18 cellular contexts compared by ENCODE assay signal in the genomic region with DNA sequence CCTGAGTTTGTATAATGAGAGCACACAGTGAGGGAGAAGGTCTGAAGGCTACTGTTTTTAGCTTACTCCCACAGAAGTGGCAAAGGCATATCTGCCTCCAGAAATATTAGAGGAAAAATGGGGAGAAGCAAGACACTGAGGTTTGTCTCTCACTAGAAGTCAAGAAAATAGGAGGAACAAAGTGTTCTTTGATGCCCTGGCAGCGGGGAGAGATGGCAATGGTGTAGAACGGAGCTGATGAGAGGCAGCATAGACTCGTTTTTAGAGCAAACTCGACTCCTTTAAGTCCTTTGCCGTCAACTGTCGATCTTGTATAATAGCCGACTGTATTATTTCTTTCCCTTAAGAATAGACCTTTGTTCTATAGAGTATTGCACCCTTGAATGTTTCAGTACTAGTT.
DNase-seq lines count a peak whose midpoint lies in the region; ATAC-seq and TF ChIP-seq lines count a peak whose summit lies in the region.
"Had no signal": no experiment of that assay in that cellular context is flagged by ENCODE, and none has a peak within 500 bp of the region (broad histone marks: within the 10 kb centered on the region; RNA-seq: fewer than 3 reads in every experiment).

No MANE protein-coding gene starts in this region.

- H3K27me3 ChIP-seq in adrenal gland (no peaks in the 10 kb centered on the region), tibial artery (no peaks in the 10 kb centered on the region)

- H3K36me3 Mint-ChIP-seq in activated CD4-positive, alpha-beta T cell treated with anti-CD3 and anti-CD28 coated beads, Interleukin-2, amount 10 ng/mL, durations not matched to agents 7 days and 5 days (ENCODE audit: low read depth), result peaks cover 50% of the 10 kb centered on the region
- peaks cover 2% of the 10 kb centered on the region for H3K36me3 Mint-ChIP-seq in activated CD4-positive, alpha-beta memory T cell treated with anti-CD3 and anti-CD28 coated beads for 36 hours
- H3K36me3 Mint-ChIP-seq in stimulated activated memory B cell treated with anti-CD40 and anti-IgM and Interleukin-4, amounts not matched to agents 10 μg/mL and 1 μg/mL and 100 μg/mL, for 72 hours, result peaks cover 14% of the 10 kb centered on the region
- H3K36me3 Mint-ChIP-seq: type B pancreatic cell had no signal

- H3K27ac ChIP-seq in adrenal gland, result no peak overlapping the region
- H3K27ac ChIP-seq in tibial artery, result no peak overlapping the region
- H3K27ac ChIP-seq: A549 had no signal

- no peaks in the 10 kb centered on the region for H3K27me3 Mint-ChIP-seq in activated CD4-positive, alpha-beta T cell treated with anti-CD3 and anti-CD28 coated beads, Interleukin-2, amount 10 ng/mL, durations not matched to agents 7 days and 5 days
- no peaks in the 10 kb centered on the region for H3K27me3 Mint-ChIP-seq in activated CD4-positive, alpha-beta memory T cell treated with anti-CD3 and anti-CD28 coated beads for 36 hours
- no peaks in the 10 kb centered on the region for H3K27me3 Mint-ChIP-seq in stimulated activated memory B cell treated with anti-CD40 and anti-IgM and Interleukin-4, amounts not matched to agents 10 μg/mL and 1 μg/mL and 100 μg/mL, for 72 hours
- H3K27me3 Mint-ChIP-seq: type B pancreatic cell had no signal

- 70 to 84% (median 78%) methylated on average over 7 of the region's 7 CpGs for WGBS in adrenal gland, 4 donors

- intact Hi-C loops in activated CD4-positive, alpha-beta memory T cell treated with anti-CD3 and anti-CD28 coated beads for 36 hours (cut with micrococcal nuclease), result no loop called here
- intact Hi-C loops in adrenal gland (cut with DNase I) (no loop called here), tibial artery (cut with DNase I; ENCODE audit: low total_unique reads) (loop anchor here (10.0 kb wide), 1 partner anchor 792 kb away; no protein-coding TSS in a partner anchor)

- no peak for TF ChIP-seq POLR2A in adrenal gland (IDR thresholded peaks at IDR 0.05)

- ATAC-seq in stimulated activated memory B cell treated with anti-CD40 and anti-IgM and Interleukin-4, amounts not matched to agents 10 μg/mL and 1 μg/mL and 100 μg/mL, for 72 hours, result no peak
- ATAC-seq: A549, GM23338, sciatic nerve had no signal

- peak overlapping the region; percentile 56 for H3K4me3 Mint-ChIP-seq in activated CD4-positive, alpha-beta T cell treated with anti-CD3 and anti-CD28 coated beads, Interleukin-2, amount 10 ng/mL, durations not matched to agents 7 days and 5 days
- H3K4me3 Mint-ChIP-seq in activated CD4-positive, alpha-beta memory T cell treated with anti-CD3 and anti-CD28 coated beads for 36 hours, result peak overlapping the region; percentile 62
- no peak overlapping the region for H3K4me3 Mint-ChIP-seq in stimulated activated memory B cell treated with anti-CD40 and anti-IgM and Interleukin-4, amounts not matched to agents 10 μg/mL and 1 μg/mL and 100 μg/mL, for 72 hours
- H3K4me3 Mint-ChIP-seq: GM23338, type B pancreatic cell had no signal

- H3K27ac Mint-ChIP-seq in activated CD4-positive, alpha-beta T cell treated with anti-CD3 and anti-CD28 coated beads, Interleukin-2, amount 10 ng/mL, durations not matched to agents 7 days and 5 days, result peak overlapping the region; percentile 81
- peak overlapping the region; percentile 92 for H3K27ac Mint-ChIP-seq in activated CD4-positive, alpha-beta memory T cell treated with anti-CD3 and anti-CD28 coated beads for 36 hours
- H3K27ac Mint-ChIP-seq in stimulated activated memory B cell treated with anti-CD40 and anti-IgM and Interleukin-4, amounts not matched to agents 10 μg/mL and 1 μg/mL and 100 μg/mL, for 72 hours, result peak overlapping the region; percentile 87
- H3K27ac Mint-ChIP-seq: GM23338, type B pancreatic cell had no signal

- POLR2A ChIA-PET in activated CD4-positive, alpha-beta T cell treated with anti-CD3 and anti-CD28 coated beads, Interleukin-2, amount 10 ng/mL, durations not matched to agents 7 days and 5 days (lab: Charles Lee), result interaction anchor here (0.6 to 0.8 kb wide), 4 partner anchors 45 to 90 kb away, joined by 3 to 7 read pairs (median 4); no protein-coding TSS in a partner anchor
- POLR2A ChIA-PET in activated CD4-positive, alpha-beta memory T cell treated with anti-CD3 and anti-CD28 coated beads for 36 hours (lab: Charles Lee), result interaction anchor here (0.6 to 2.9 kb wide), 9 partner anchors 8 to 72 kb away, joined by 3 to 16 read pairs (median 5); a partner anchor contains a TSS

- DNase-seq in activated CD4-positive, alpha-beta T cell treated with anti-CD3 and anti-CD28 coated beads, Interleukin-2, amount 10 ng/mL, durations not matched to agents 7 days and 5 days, result peak; percentile 37
- no peak for DNase-seq in activated CD4-positive, alpha-beta T cell treated with anti-CD3 and anti-CD28 coated beads, Interleukin-2, amount 50 U/mL, for 1 hour
- no peak for DNase-seq in activated CD4-positive, alpha-beta memory T cell treated with anti-CD3 and anti-CD28 coated beads for 36 hours
- DNase-seq in epidermal melanocyte (ENCODE audit: insufficient read length, low spot score), result peak; percentile 36
- no peak for DNase-seq in adrenal gland
- DNase-seq in foreskin fibroblast, result no peak
- no peak for DNase-seq in tibial artery
- DNase-seq: EL; Karpas-422; NCI-H1694; NCI-H446 treated with DMSO at 0.1 percent for 48 hours; SHP77; stimulated activated CD4-positive, alpha-beta T cell treated with anti-CD3 and anti-CD28 coated beads, Interleukin-2, amount 100 ng/mL, for 24 hours had no signal

- CTCF ChIA-PET in activated CD4-positive, alpha-beta T cell treated with anti-CD3 and anti-CD28 coated beads, Interleukin-2, amount 10 ng/mL, durations not matched to agents 7 days and 5 days (lab: Charles Lee), result interaction anchor here (0.6 to 4.3 kb wide), 6 partner anchors 9 to 87 kb away, joined by 3 to 13 read pairs (median 4); no protein-coding TSS in a partner anchor
- CTCF ChIA-PET in activated CD4-positive, alpha-beta memory T cell treated with anti-CD3 and anti-CD28 coated beads for 36 hours (lab: Charles Lee), result interaction anchor here (0.6 to 1.6 kb wide), 9 partner anchors 8 to 126 kb away, joined by 3 to 11 read pairs (median 3); no protein-coding TSS in a partner anchor

- H3K4me3 ChIP-seq in adrenal gland (no peak overlapping the region), foreskin fibroblast (ENCODE audit: low read depth in 1 of 2, low read length in 2 of 2) (no peak overlapping the region), tibial artery (no peak overlapping the region)
- H3K4me3 ChIP-seq: A549, GM23338 had no signal

- TF ChIP-seq CTCF in adrenal gland (IDR thresholded peaks at IDR 0.05) (no peak), foreskin fibroblast (IDR thresholded peaks at IDR 0.05; ENCODE audit: low read depth, low read length) (no peak), tibial artery (IDR thresholded peaks at IDR 0.05) (no peak)

- H3K9me3 Mint-ChIP-seq in activated CD4-positive, alpha-beta T cell treated with anti-CD3 and anti-CD28 coated beads, Interleukin-2, amount 10 ng/mL, durations not matched to agents 7 days and 5 days, result no peaks in the 10 kb centered on the region
- H3K9me3 Mint-ChIP-seq in activated CD4-positive, alpha-beta memory T cell treated with anti-CD3 and anti-CD28 coated beads for 36 hours, result no peaks in the 10 kb centered on the region
- no peaks in the 10 kb centered on the region for H3K9me3 Mint-ChIP-seq in stimulated activated memory B cell treated with anti-CD40 and anti-IgM and Interleukin-4, amounts not matched to agents 10 μg/mL and 1 μg/mL and 100 μg/mL, for 72 hours
- H3K9me3 Mint-ChIP-seq: GM23338 had no signal

- H3K36me3 ChIP-seq in adrenal gland (replicated peaks in 1 of 2) (no peaks in the 10 kb centered on the region), tibial artery (no peaks in the 10 kb centered on the region)

- H3K9me3 ChIP-seq in adrenal gland (replicated peaks in 1 of 3) (no peaks in the 10 kb centered on the region), tibial artery (no peaks in the 10 kb centered on the region)
- H3K9me3 ChIP-seq: A549 had no signal

- peaks cover 88% of the 10 kb centered on the region for H3K4me1 Mint-ChIP-seq in activated CD4-positive, alpha-beta T cell treated with anti-CD3 and anti-CD28 coated beads, Interleukin-2, amount 10 ng/mL, durations not matched to agents 7 days and 5 days
- peaks cover 84% of the 10 kb centered on the region for H3K4me1 Mint-ChIP-seq in activated CD4-positive, alpha-beta memory T cell treated with anti-CD3 and anti-CD28 coated beads for 36 hours (ENCODE audit: low read depth)
- peaks cover 91% of the 10 kb centered on the region for H3K4me1 Mint-ChIP-seq in stimulated activated memory B cell treated with anti-CD40 and anti-IgM and Interleukin-4, amounts not matched to agents 10 μg/mL and 1 μg/mL and 100 μg/mL, for 72 hours

- H3K4me1 ChIP-seq in adrenal gland (replicated peaks in 1 of 2) (peaks cover 17 to 43% of the 10 kb centered on the region in 2 donors), tibial artery (peaks cover 0 to 25% (median 6%) of the 10 kb centered on the region in 4 donors)
- H3K4me1 ChIP-seq: A549 had no signal

Comparison
In these comparisons a context has a peak if more than half of its experiments do, and no peak if none do; other contexts are left out.
1. DNase-seq: peak in activated CD4-positive, alpha-beta T cell treated with anti-CD3 and anti-CD28 coated beads, Interleukin-2, amount 10 ng/mL, durations not matched to agents 7 days and 5 days (single experiment) and epidermal melanocyte (single experiment); none in activated CD4-positive, alpha-beta T cell treated with anti-CD3 and anti-CD28 coated beads, Interleukin-2, amount 50 U/mL, for 1 hour (single experiment), activated CD4-positive, alpha-beta memory T cell treated with anti-CD3 and anti-CD28 coated beads for 36 hours (single experiment), adrenal gland (0 of 7), foreskin fibroblast (0 of 2) and tibial artery (0 of 2).
2. Peak in every context shown above with its lines, with median percentiles within 50 percentile points of each other: H3K27ac Mint-ChIP-seq.